13 cellular contexts compared by ENCODE assay signal in genomic region chr2:200618051-200618419, GRCh38. TPM values are rescaled to one million over a fixed set of nuclear protein-coding genes. Genes with fewer than 3 reads are reported as not detected.
A peak's percentile ranks its signal among the peaks of the same experiment; 100 is the strongest.
DNase-seq lines count a peak whose midpoint lies in the region; ATAC-seq and TF ChIP-seq lines count a peak whose summit lies in the region.
"Had no signal": no experiment of that assay in that cellular context is flagged by ENCODE, and none has a peak within 500 bp of the region (broad histone marks: within the 10 kb centered on the region; RNA-seq: fewer than 3 reads in every experiment).

No MANE protein-coding gene starts in this region.

- peaks cover 42% of the 10 kb centered on the region for H3K4me1 Mint-ChIP-seq in mesothelial cell of epicardium

- H3K36me3 ChIP-seq in BLaER1 treated with 17β-estradiol and CSF1 and Interleukin-3, amounts not matched to agents 10 nM and 100 nM, result no peaks in the 10 kb centered on the region
- no peaks in the 10 kb centered on the region for H3K36me3 ChIP-seq in MM.1S (replicated peaks; ENCODE audit: insufficient read depth, low read length)
- peaks cover 0 to 55% of the 10 kb centered on the region in 2 donors for H3K36me3 ChIP-seq in adrenal gland (replicated peaks in 1 of 2)
- H3K36me3 ChIP-seq in osteoblast (ENCODE audit: insufficient read depth, low read length), result no peaks in the 10 kb centered on the region
- H3K36me3 ChIP-seq: Peyer's patch had no signal

- H2AFZ ChIP-seq in MM.1S (ENCODE audit: low read length) (peak overlapping the region; percentile 11; the same call in 1 of the 2 replicates), osteoblast (ENCODE audit: low read length) (peak overlapping the region; percentile 23)

- 20 to 31% (median 24%) methylated on average over 3 of the region's 3 CpGs for WGBS in adrenal gland, 4 donors

- no peak for ATAC-seq in HG03460 (IDR thresholded peaks at IDR 0.05; ENCODE audit: unreplicated experiment)

- TF ChIP-seq CTCF in MM.1S (IDR thresholded peaks at IDR 0.05; ENCODE audit: low read length) (no peak), adrenal gland (IDR thresholded peaks at IDR 0.05) (no peak), osteoblast (IDR thresholded peaks at IDR 0.05; ENCODE audit: extremely low read depth, low read depth, low read length) (no peak), mesothelial cell of epicardium (IDR thresholded peaks at IDR 0.05; ENCODE audit: unreplicated experiment) (no peak)

- H3K4me3 ChIP-seq in BLaER1 treated with 17β-estradiol and CSF1 and Interleukin-3, amounts not matched to agents 10 nM and 100 nM, result no peak overlapping the region
- no peak overlapping the region for H3K4me3 ChIP-seq in MM.1S (ENCODE audit: low read length)
- no peak overlapping the region for H3K4me3 ChIP-seq in adrenal gland
- no peak overlapping the region for H3K4me3 ChIP-seq in osteoblast (ENCODE audit: insufficient read depth, low read length)
- H3K4me3 ChIP-seq: Peyer's patch had no signal

- H3K36me3 Mint-ChIP-seq in mesothelial cell of epicardium, result no peaks in the 10 kb centered on the region

- H3K27me3 ChIP-seq in BLaER1 treated with 17β-estradiol and CSF1 and Interleukin-3, amounts not matched to agents 10 nM and 100 nM, result no peaks in the 10 kb centered on the region
- H3K27me3 ChIP-seq in MM.1S (replicated peaks; ENCODE audit: insufficient read depth, low read length) (no peaks in the 10 kb centered on the region), adrenal gland (no peaks in the 10 kb centered on the region), osteoblast (ENCODE audit: insufficient read depth, low read length) (no peaks in the 10 kb centered on the region)
- H3K27me3 ChIP-seq: Peyer's patch had no signal

- no peak overlapping the region for H3K9ac ChIP-seq in BLaER1 treated with 17β-estradiol and CSF1 and Interleukin-3, amounts not matched to agents 10 nM and 100 nM
- no peak overlapping the region for H3K9ac ChIP-seq in MM.1S (ENCODE audit: low read length)

- no peak overlapping the region for H3K4me3 Mint-ChIP-seq in mesothelial cell of epicardium

- H3K9me3 Mint-ChIP-seq in mesothelial cell of epicardium, result no peaks in the 10 kb centered on the region

- no peak for DNase-seq in MM.1S
- DNase-seq in adrenal gland, result no peak
- no peak for DNase-seq in osteoblast (ENCODE audit: insufficient read length, low spot score, missing footprints)
- no peak for DNase-seq in globus pallidus (ENCODE audit: low spot score)
- DNase-seq in mesothelial cell of epicardium (ENCODE audit: low spot score in 2 of 2, unreplicated experiment in 2 of 2), result no peak
- DNase-seq: DMS 273 treated with DMSO at 0.1 percent for 48 hours, NCI-H1436 treated with DMSO at 0.1 percent for 48 hours, NCI-H226, NCI-H526, Peyer's patch, SHP77 had no signal

- no peak overlapping the region for H3K27ac Mint-ChIP-seq in mesothelial cell of epicardium

- H3K27me3 Mint-ChIP-seq in mesothelial cell of epicardium (ENCODE audit: low read depth), result no peaks in the 10 kb centered on the region

- H3K9me3 ChIP-seq in BLaER1 treated with 17β-estradiol and CSF1 and Interleukin-3, amounts not matched to agents 10 nM and 100 nM (replicated peaks in 1 of 11), result no peaks in the 10 kb centered on the region
- H3K9me3 ChIP-seq in MM.1S (replicated peaks; ENCODE audit: insufficient read depth, low read length) (no peaks in the 10 kb centered on the region), adrenal gland (replicated peaks in 1 of 3) (no peaks in the 10 kb centered on the region), osteoblast (ENCODE audit: low read depth, low read length) (no peaks in the 10 kb centered on the region)
- H3K9me3 ChIP-seq: Peyer's patch had no signal

- intact Hi-C loops in adrenal gland (cut with DNase I), result no loop called here

- no peaks in the 10 kb centered on the region for H3K79me2 ChIP-seq in MM.1S (ENCODE audit: low read length)
- H3K79me2 ChIP-seq in osteoblast (ENCODE audit: insufficient read depth, low read length), result no peaks in the 10 kb centered on the region

- no peaks in the 10 kb centered on the region for H3K9me2 ChIP-seq in MM.1S (replicated peaks; ENCODE audit: insufficient read depth, low read length)

- H3F3A ChIP-seq in MM.1S (ENCODE audit: insufficient read depth, low read length), result no peaks in the 10 kb centered on the region

- peaks cover 36 to 57% (median 51%) of the 10 kb centered on the region in 10 experiments for H3K4me1 ChIP-seq in BLaER1 treated with 17β-estradiol and CSF1 and Interleukin-3, amounts not matched to agents 10 nM and 100 nM
- peaks cover 21% of the 10 kb centered on the region for H3K4me1 ChIP-seq in MM.1S (ENCODE audit: low read length)
- peaks cover 32 to 55% of the 10 kb centered on the region in 2 donors for H3K4me1 ChIP-seq in adrenal gland (replicated peaks in 1 of 2)
- peaks cover 44% of the 10 kb centered on the region for H3K4me1 ChIP-seq in osteoblast (ENCODE audit: insufficient read depth, low read length)
- H3K4me1 ChIP-seq: Peyer's patch had no signal

- peak overlapping the region in 7 of 11 experiments; percentile 5 to 56 (median 48); a peak in 10 of 22 replicates for H3K27ac ChIP-seq in BLaER1 treated with 17β-estradiol and CSF1 and Interleukin-3, amounts not matched to agents 10 nM and 100 nM
- H3K27ac ChIP-seq in MM.1S (ENCODE audit: low read length) (peak overlapping the region; percentile 15; the same call in 1 of the 2 replicates), adrenal gland (peak overlapping the region; percentile 4 to 89 (median 79)), osteoblast (ENCODE audit: low read depth, low read length) (peak overlapping the region; percentile 84)
- H3K27ac ChIP-seq: Peyer's patch had no signal

- H3K4me2 ChIP-seq in BLaER1 treated with 17β-estradiol and CSF1 and Interleukin-3, amounts not matched to agents 10 nM and 100 nM, result peak overlapping the region; percentile 25 to 70 (median 56)
- H3K4me2 ChIP-seq in MM.1S (ENCODE audit: low read depth, low read length) (peak overlapping the region; percentile 30; the same call in 1 of the 2 replicates), osteoblast (ENCODE audit: insufficient read depth, low read length) (no peak overlapping the region)

- TF ChIP-seq POLR2A in adrenal gland (IDR thresholded peaks at IDR 0.05), result no peak

- H4K20me1 ChIP-seq in BLaER1 treated with 17β-estradiol and CSF1 and Interleukin-3, amounts not matched to agents 10 nM and 100 nM, result no peaks in the 10 kb centered on the region
- H4K20me1 ChIP-seq in MM.1S (ENCODE audit: insufficient read depth, low read length) (no peaks in the 10 kb centered on the region), osteoblast (ENCODE audit: insufficient read depth, low read length) (no peaks in the 10 kb centered on the region)

RNA-seq across cellular contexts. Expression of gene AOX1, which starts 32.2 kb away (rescaled TPM):
- total RNA-seq in adrenal gland (1,000 to 10,000 TPM in 2 of 8 donors, 100 to 1,000 TPM in 6; 650 to 1,121 (median 899) TPM), osteoblast (76.4 and 87.8 TPM in 2 replicates), mesothelial cell of epicardium (1.6 to 2.4 TPM (median 2.2 TPM) in 3 replicates)
- 100 to 1,000 TPM; 101 to 406 (median 127) TPM for polyA plus RNA-seq in adrenal gland

Comparison
In these comparisons a context has a peak if more than half of its experiments do, and no peak if none do; other contexts are left out.
1. H3K27ac ChIP-seq: peak in every context shown above with its lines; median percentile 84 in osteoblast; 79 in adrenal gland; 48 in BLaER1 treated with 17β-estradiol and CSF1 and Interleukin-3, amounts not matched to agents 10 nM and 100 nM; 15 in MM.1S.
2. RNA of gene AOX1, which starts 32.2 kb away (total RNA-seq): 650 to 1,121 TPM in adrenal gland and 76.4 to 87.8 TPM in osteoblast; 1.6 to 2.4 TPM in mesothelial cell of epicardium; every median in the first group is over 10 times any median in the second.